ENCODE assay signal across 14 cellular contexts in the genomic region with DNA sequence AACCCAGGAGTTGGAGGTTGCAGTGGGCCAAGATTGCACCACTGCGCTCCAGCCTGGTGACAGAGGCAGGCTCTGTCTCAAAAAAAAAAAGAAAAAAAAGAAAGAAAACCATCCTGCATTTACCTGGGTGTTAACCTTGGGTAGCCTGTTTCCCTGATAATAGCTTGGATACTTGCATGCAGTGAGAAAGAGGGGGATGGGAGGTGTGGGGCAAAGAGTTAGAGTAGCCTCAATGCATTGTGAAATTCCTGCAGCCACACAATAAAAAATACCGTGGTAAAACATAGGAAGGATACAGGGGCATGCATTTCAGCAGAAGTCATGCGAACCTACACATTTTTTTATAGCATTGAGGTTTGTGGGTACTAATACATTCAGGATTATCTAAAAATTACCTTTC.
DNase-seq lines count a peak whose midpoint lies in the region; ATAC-seq and TF ChIP-seq lines count a peak whose summit lies in the region.
"Had no signal": no experiment of that assay in that cellular context is flagged by ENCODE, and none has a peak within 500 bp of the region (broad histone marks: within the 10 kb centered on the region; RNA-seq: fewer than 3 reads in every experiment).

No MANE protein-coding gene starts in this region.

- DNase-seq in SKM-1 treated with dmso at 0.1 percent for 144 hours (lab: John Stamatoyannopoulos, UW; ENCODE audit: unreplicated experiment) (peak; percentile 6), SKM-1 (lab: John Stamatoyannopoulos, UW; ENCODE audit: unreplicated experiment) (no peak), NB4 (ENCODE audit: low read depth) (peak; percentile 81), WTC11 (ENCODE audit: low spot score) (no peak), Calu3 (no peak), heart left ventricle (no peak)
- DNase-seq in activated CD4-positive, CD25-positive, alpha-beta regulatory T cell (lab: John Stamatoyannopoulos, UW): no peak
- DNase-seq: BE2C; CD4-positive, alpha-beta memory T cell; DND-41; GDM1; IMR-90 had no signal

- TF ChIP-seq CTCF in NB4 (IDR thresholded peaks at IDR 0.05; ENCODE audit: low read depth, low read length): no peak
- TF ChIP-seq CTCF in WTC11 (IDR thresholded peaks at IDR 0.05): no peak
- TF ChIP-seq CTCF in neutrophil (IDR thresholded peaks at IDR 0.05): no peak
- no peak for TF ChIP-seq CTCF in Calu3 (IDR thresholded peaks at IDR 0.05; ENCODE audit: unreplicated experiment)
- no peak for TF ChIP-seq CTCF in heart left ventricle (IDR thresholded peaks at IDR 0.05)

- H3K4me3 ChIP-seq in NB4 (ENCODE audit: low read depth, low read length): no peak overlapping the region
- H3K4me3 ChIP-seq in neutrophil (ENCODE audit: low read depth in 1 of 2, low read length in 1 of 2): no peak overlapping the region
- H3K4me3 ChIP-seq in heart left ventricle: no peak overlapping the region

- H3K27me3 Mint-ChIP-seq in WTC11 (ENCODE audit: low read depth) (no peaks in the 10 kb centered on the region; the same call in 1 of the 2 replicates), Calu3 (ENCODE audit: unreplicated experiment) (no peaks in the 10 kb centered on the region)

- no peaks in the 10 kb centered on the region for H3K9me3 ChIP-seq in neutrophil
- peaks cover 0 to 4% (median 0%) of the 10 kb centered on the region in 12 donors for H3K9me3 ChIP-seq in heart left ventricle
- H3K9me3 ChIP-seq: BE2C had no signal

- ATAC-seq in WTC11 (peak; percentile 67; the same call in 1 of the 2 replicates), heart left ventricle (no peak)

- H3K27me3 ChIP-seq in neutrophil (no peaks in the 10 kb centered on the region), heart left ventricle (peaks cover 0 to 3% (median 0%) of the 10 kb centered on the region in 9 donors)
- H3K27me3 ChIP-seq: BE2C had no signal

- peaks cover 17% of the 10 kb centered on the region for H3K9me3 Mint-ChIP-seq in WTC11
- H3K9me3 Mint-ChIP-seq in Calu3 (ENCODE audit: low read depth, unreplicated experiment): peaks cover 3% of the 10 kb centered on the region

- H3K27ac Mint-ChIP-seq in WTC11 (no peak overlapping the region), Calu3 (ENCODE audit: unreplicated experiment) (no peak overlapping the region)
- H3K27ac Mint-ChIP-seq: CD4-positive, alpha-beta memory T cell had no signal

- POLR2A ChIA-PET in WTC11 (lab: Charles Lee): no interaction called here

- H3K27ac ChIP-seq in neutrophil: peak overlapping the region; percentile 63
- no peak overlapping the region for H3K27ac ChIP-seq in heart left ventricle
- H3K27ac ChIP-seq: C4-2B had no signal

- intact Hi-C loops in Calu3 (cut with micrococcal nuclease; ENCODE audit: unreplicated experiment): no loop called here
- intact Hi-C loops in heart left ventricle (cut with DNase I): no loop called here

- H3K4me1 Mint-ChIP-seq in WTC11 (peaks cover 21% of the 10 kb centered on the region), Calu3 (ENCODE audit: low read depth, unreplicated experiment) (peaks cover 16% of the 10 kb centered on the region)
- H3K4me1 Mint-ChIP-seq: CD4-positive, alpha-beta memory T cell had no signal

- H3K36me3 ChIP-seq in neutrophil: no peaks in the 10 kb centered on the region
- H3K36me3 ChIP-seq in heart left ventricle: no peaks in the 10 kb centered on the region
- H3K36me3 ChIP-seq: BE2C had no signal

- H3K4me3 Mint-ChIP-seq in WTC11 (no peak overlapping the region), Calu3 (ENCODE audit: low read depth, unreplicated experiment) (no peak overlapping the region)
- H3K4me3 Mint-ChIP-seq: CD4-positive, alpha-beta memory T cell had no signal

- H3K4me1 ChIP-seq in neutrophil (ENCODE audit: control insufficient read depth in 1 of 2, insufficient read depth in 1 of 2, low read depth in 1 of 2, low read length in 1 of 2) (peaks cover 75 to 76% of the 10 kb centered on the region in 2 experiments), heart left ventricle (peaks cover 0 to 21% (median 0%) of the 10 kb centered on the region in 12 donors)
- H3K4me1 ChIP-seq: BE2C had no signal

- H3K36me3 Mint-ChIP-seq in WTC11 (0 out of 2 replicates have a peak, but pooled peaks cover 4% of the 10 kb centered on the region), Calu3 (ENCODE audit: insufficient read depth, unreplicated experiment) (no peaks in the 10 kb centered on the region)
- H3K36me3 Mint-ChIP-seq: CD4-positive, alpha-beta memory T cell had no signal

- 71 to 84% (median 77%) methylated on average over 3 of the region's 3 CpGs for WGBS in heart left ventricle, 4 donors

- CTCF ChIA-PET in WTC11 (lab: Charles Lee) (interaction anchor here (1.0 to 2.2 kb wide), 2 partner anchors 48 to 86 kb away, joined by 3 to 6 read pairs; no protein-coding TSS in a partner anchor), Calu3 (lab: Charles Lee) (no interaction called here)

- TF ChIP-seq POLR2A in NB4 (IDR thresholded peaks at IDR 0.05; ENCODE audit: extremely low read depth, insufficient read length) (no peak), heart left ventricle (IDR thresholded peaks at IDR 0.05) (no peak)

- BruUV-seq in Calu3 (replicated peaks; lab: Mats Ljungman, UMichigan): no TSS peak

TF ChIP-seq in WTC11, 78 proteins besides CTCF, POLR2A, EP300 and RAD21:
- TF ChIP-seq, protein P1, sequence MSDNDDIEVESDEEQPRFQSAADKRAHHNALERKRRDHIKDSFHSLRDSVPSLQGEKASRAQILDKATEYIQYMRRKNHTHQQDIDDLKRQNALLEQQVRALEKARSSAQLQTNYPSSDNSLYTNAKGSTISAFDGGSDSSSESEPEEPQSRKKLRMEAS (CRISPR knock-in tag; IDR thresholded peaks at IDR 0.05): no peak
- TF ChIP-seq HMGA2 (CRISPR knock-in tag; IDR thresholded peaks at IDR 0.05): no peak
- no peak for TF ChIP-seq NR3C1 (CRISPR knock-in tag; conservative IDR thresholded peaks at IDR 0.05; ENCODE audit: low read depth)
- TF ChIP-seq TEAD1 (CRISPR knock-in tag; IDR thresholded peaks at IDR 0.05): no peak
- no peak for TF ChIP-seq NFYB (CRISPR knock-in tag; conservative IDR thresholded peaks at IDR 0.05; ENCODE audit: low read depth)
- no peak for TF ChIP-seq OVOL2 (CRISPR knock-in tag; IDR thresholded peaks at IDR 0.05; ENCODE audit: borderline replicate concordance)
- no peak for TF ChIP-seq EMX1 (CRISPR knock-in tag; IDR thresholded peaks at IDR 0.05)
- TF ChIP-seq, protein P2, sequence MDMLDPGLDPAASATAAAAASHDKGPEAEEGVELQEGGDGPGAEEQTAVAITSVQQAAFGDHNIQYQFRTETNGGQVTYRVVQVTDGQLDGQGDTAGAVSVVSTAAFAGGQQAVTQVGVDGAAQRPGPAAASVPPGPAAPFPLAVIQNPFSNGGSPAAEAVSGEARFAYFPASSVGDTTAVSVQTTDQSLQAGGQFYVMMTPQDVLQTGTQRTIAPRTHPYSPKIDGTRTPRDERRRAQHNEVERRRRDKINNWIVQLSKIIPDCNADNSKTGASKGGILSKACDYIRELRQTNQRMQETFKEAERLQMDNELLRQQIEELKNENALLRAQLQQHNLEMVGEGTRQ (CRISPR knock-in tag; IDR thresholded peaks at IDR 0.05): no peak
- TF ChIP-seq, protein P3, sequence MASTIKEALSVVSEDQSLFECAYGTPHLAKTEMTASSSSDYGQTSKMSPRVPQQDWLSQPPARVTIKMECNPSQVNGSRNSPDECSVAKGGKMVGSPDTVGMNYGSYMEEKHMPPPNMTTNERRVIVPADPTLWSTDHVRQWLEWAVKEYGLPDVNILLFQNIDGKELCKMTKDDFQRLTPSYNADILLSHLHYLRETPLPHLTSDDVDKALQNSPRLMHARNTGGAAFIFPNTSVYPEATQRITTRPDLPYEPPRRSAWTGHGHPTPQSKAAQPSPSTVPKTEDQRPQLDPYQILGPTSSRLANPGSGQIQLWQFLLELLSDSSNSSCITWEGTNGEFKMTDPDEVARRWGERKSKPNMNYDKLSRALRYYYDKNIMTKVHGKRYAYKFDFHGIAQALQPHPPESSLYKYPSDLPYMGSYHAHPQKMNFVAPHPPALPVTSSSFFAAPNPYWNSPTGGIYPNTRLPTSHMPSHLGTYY (CRISPR knock-in tag; IDR thresholded peaks at IDR 0.05): no peak
- no peak for TF ChIP-seq GABPB1 (CRISPR knock-in tag; IDR thresholded peaks at IDR 0.05)
- TF ChIP-seq, protein P4, sequence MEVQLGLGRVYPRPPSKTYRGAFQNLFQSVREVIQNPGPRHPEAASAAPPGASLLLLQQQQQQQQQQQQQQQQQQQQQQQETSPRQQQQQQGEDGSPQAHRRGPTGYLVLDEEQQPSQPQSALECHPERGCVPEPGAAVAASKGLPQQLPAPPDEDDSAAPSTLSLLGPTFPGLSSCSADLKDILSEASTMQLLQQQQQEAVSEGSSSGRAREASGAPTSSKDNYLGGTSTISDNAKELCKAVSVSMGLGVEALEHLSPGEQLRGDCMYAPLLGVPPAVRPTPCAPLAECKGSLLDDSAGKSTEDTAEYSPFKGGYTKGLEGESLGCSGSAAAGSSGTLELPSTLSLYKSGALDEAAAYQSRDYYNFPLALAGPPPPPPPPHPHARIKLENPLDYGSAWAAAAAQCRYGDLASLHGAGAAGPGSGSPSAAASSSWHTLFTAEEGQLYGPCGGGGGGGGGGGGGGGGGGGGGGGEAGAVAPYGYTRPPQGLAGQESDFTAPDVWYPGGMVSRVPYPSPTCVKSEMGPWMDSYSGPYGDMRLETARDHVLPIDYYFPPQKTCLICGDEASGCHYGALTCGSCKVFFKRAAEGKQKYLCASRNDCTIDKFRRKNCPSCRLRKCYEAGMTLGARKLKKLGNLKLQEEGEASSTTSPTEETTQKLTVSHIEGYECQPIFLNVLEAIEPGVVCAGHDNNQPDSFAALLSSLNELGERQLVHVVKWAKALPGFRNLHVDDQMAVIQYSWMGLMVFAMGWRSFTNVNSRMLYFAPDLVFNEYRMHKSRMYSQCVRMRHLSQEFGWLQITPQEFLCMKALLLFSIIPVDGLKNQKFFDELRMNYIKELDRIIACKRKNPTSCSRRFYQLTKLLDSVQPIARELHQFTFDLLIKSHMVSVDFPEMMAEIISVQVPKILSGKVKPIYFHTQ (CRISPR knock-in tag; IDR thresholded peaks at IDR 0.05): no peak
- TF ChIP-seq ZNF263 (CRISPR knock-in tag; IDR thresholded peaks at IDR 0.05; ENCODE audit: low read depth): no peak
- no peak for TF ChIP-seq NFATC4 (CRISPR knock-in tag; IDR thresholded peaks at IDR 0.05)

Comparison
In these comparisons a context has a peak if more than half of its experiments do, and no peak if none do; other contexts are left out.
1. DNase-seq: peak in SKM-1 treated with dmso at 0.1 percent for 144 hours (single experiment) and NB4 (single experiment); none in SKM-1 (single experiment), WTC11 (single experiment), activated CD4-positive, CD25-positive, alpha-beta regulatory T cell (0 of 4), Calu3 (single experiment) and heart left ventricle (0 of 5).